Comparison of ENCODE assay signal across 27 cellular contexts in genomic region chr1:104120488-104120887, GRCh38.
DNase-seq lines count a peak whose midpoint lies in the region; ATAC-seq and TF ChIP-seq lines count a peak whose summit lies in the region.
"Had no signal": no experiment of that assay in that cellular context is flagged by ENCODE, and none has a peak within 500 bp of the region (broad histone marks: within the 10 kb centered on the region; RNA-seq: fewer than 3 reads in every experiment).

No MANE protein-coding gene starts in this region.

- TF ChIP-seq CTCF in C4-2B (conservative IDR thresholded peaks at IDR 0.05): peak; percentile 60
- no peak for TF ChIP-seq CTCF in HEK293 (tag by site-specific recombination; IDR thresholded peaks at IDR 0.05)
- TF ChIP-seq CTCF in nephron progenitor cell (IDR thresholded peaks at IDR 0.05): peak; percentile 26

- no peak overlapping the region for H3K27ac Mint-ChIP-seq in nephron progenitor cell
- no peak overlapping the region for H3K27ac Mint-ChIP-seq in stimulated activated naive CD8-positive, alpha-beta T cell treated with anti-CD3 and anti-CD28 coated beads, Interleukin-15, amount 100 ng/mL, for 72 hours
- H3K27ac Mint-ChIP-seq: activated T-helper 2 cell treated with anti-CD3 and anti-CD28 coated beads, Interferon-gamma antibody, Interleukin-2, Interleukin-4, amounts not matched to agents 10 μg/mL and 5 μg/mL and 100 μg/mL, durations not matched to agents 14 hours and 24 hours and 36 hours; B cell; dendritic cell treated with granulocyte-macrophage colony-stimulating factor and Interleukin-4, amounts not matched to agents 40 ng/mL and 50 ng/mL, for 4 days; mesothelial cell of epicardium; natural killer cell treated with Interleukin-12 subunit alpha and Interleukin-12 subunit beta and Interleukin-15 and Interleukin-18, amount 100 ng/mL, for 72 hours; progenitor cell of endocrine pancreas; T-helper 17 cell had no signal

- peak; percentile 26 for DNase-seq in RKO (ENCODE audit: low spot score)
- DNase-seq in nephron progenitor cell: no peak
- no peak for DNase-seq in hypothalamus (lab: John Stamatoyannopoulos, UW)
- no peak for DNase-seq in stimulated activated naive CD8-positive, alpha-beta T cell treated with anti-CD3 and anti-CD28 coated beads, Interleukin-15, amount 100 ng/mL, for 72 hours
- DNase-seq: activated CD4-positive, alpha-beta T cell treated with anti-CD3 and anti-CD28 coated beads, Interleukin-2, amount 50 U/mL, for 1 hour; activated CD8-positive, alpha-beta memory T cell treated with anti-CD3 and anti-CD28 coated beads, Interleukin-2, amount 50 U/mL, for 4 hours; GF-D8; heart left ventricle; left lung; NCI-H2029 treated with DMSO at 0.1 percent for 48 hours; NCI-H510A; SHP77 treated with DMSO at 0.1 percent for 48 hours; stimulated activated CD4-positive, alpha-beta T cell treated with anti-CD3 and anti-CD28 coated beads, Interleukin-2, amount 100 ng/mL, for 48 hours; stimulated activated naive CD4-positive, alpha-beta T cell treated with Interleukin-2 at 50 U/mL for 16 hours; T-helper 17 cell; tibial artery had no signal

- no peaks in the 10 kb centered on the region for H3K9me3 Mint-ChIP-seq in nephron progenitor cell
- peaks cover 0 to 4% of the 10 kb centered on the region in 2 donors for H3K9me3 Mint-ChIP-seq in stimulated activated naive CD8-positive, alpha-beta T cell treated with anti-CD3 and anti-CD28 coated beads, Interleukin-15, amount 100 ng/mL, for 72 hours
- H3K9me3 Mint-ChIP-seq: dendritic cell treated with granulocyte-macrophage colony-stimulating factor and Interleukin-4, amounts not matched to agents 40 ng/mL and 50 ng/mL, for 4 days; mesothelial cell of epicardium; natural killer cell treated with Interleukin-12 subunit alpha and Interleukin-12 subunit beta and Interleukin-15 and Interleukin-18, amount 100 ng/mL, for 72 hours had no signal

- H3K4me1 Mint-ChIP-seq in nephron progenitor cell: no peaks in the 10 kb centered on the region
- no peaks in the 10 kb centered on the region for H3K4me1 Mint-ChIP-seq in stimulated activated naive CD8-positive, alpha-beta T cell treated with anti-CD3 and anti-CD28 coated beads, Interleukin-15, amount 100 ng/mL, for 72 hours
- H3K4me1 Mint-ChIP-seq: B cell, T-helper 17 cell had no signal

- no peaks in the 10 kb centered on the region for H3K36me3 Mint-ChIP-seq in nephron progenitor cell (ENCODE audit: low read depth)
- H3K36me3 Mint-ChIP-seq: mesothelial cell of epicardium; natural killer cell treated with Interleukin-12 subunit alpha and Interleukin-12 subunit beta and Interleukin-15 and Interleukin-18, amount 100 ng/mL, for 72 hours had no signal

- H3K9me3 ChIP-seq in HEK293 (ENCODE audit: control insufficient read depth, insufficient read depth, low read depth, low read length): no peaks in the 10 kb centered on the region
- H3K9me3 ChIP-seq: heart left ventricle, left lung, tibial artery had no signal

- no peaks in the 10 kb centered on the region for H3K27me3 Mint-ChIP-seq in nephron progenitor cell (ENCODE audit: low read depth, poor library complexity)
- H3K27me3 Mint-ChIP-seq in stimulated activated naive CD8-positive, alpha-beta T cell treated with anti-CD3 and anti-CD28 coated beads, Interleukin-15, amount 100 ng/mL, for 72 hours: no peaks in the 10 kb centered on the region
- H3K27me3 Mint-ChIP-seq: B cell; dendritic cell treated with granulocyte-macrophage colony-stimulating factor and Interleukin-4, amounts not matched to agents 40 ng/mL and 50 ng/mL, for 4 days; natural killer cell treated with Interleukin-12 subunit alpha and Interleukin-12 subunit beta and Interleukin-15 and Interleukin-18, amount 100 ng/mL, for 72 hours; progenitor cell of endocrine pancreas; T-helper 17 cell had no signal

- CTCF ChIA-PET in HEK293 (lab: Yijun Ruan, JAX): no interaction called here

- H3K4me3 Mint-ChIP-seq in nephron progenitor cell: no peak overlapping the region
- H3K4me3 Mint-ChIP-seq in stimulated activated naive CD8-positive, alpha-beta T cell treated with anti-CD3 and anti-CD28 coated beads, Interleukin-15, amount 100 ng/mL, for 72 hours: no peak overlapping the region
- H3K4me3 Mint-ChIP-seq: B cell; dendritic cell treated with granulocyte-macrophage colony-stimulating factor and Interleukin-4, amounts not matched to agents 40 ng/mL and 50 ng/mL, for 4 days; mesothelial cell of epicardium; natural killer cell treated with Interleukin-12 subunit alpha and Interleukin-12 subunit beta and Interleukin-15 and Interleukin-18, amount 100 ng/mL, for 72 hours; T-helper 17 cell had no signal

- no peaks in the 10 kb centered on the region for H3K4me1 ChIP-seq in HEK293 (ENCODE audit: control insufficient read depth, insufficient read depth, low read length)
- H3K4me1 ChIP-seq: heart left ventricle, left lung, tibial artery had no signal

- H3K36me3 ChIP-seq in HEK293 (ENCODE audit: control insufficient read depth in 2 of 2, insufficient read depth in 1 of 2, low read length in 2 of 2): no peaks in the 10 kb centered on the region
- H3K36me3 ChIP-seq: heart left ventricle, left lung, tibial artery had no signal

- H3K27ac ChIP-seq in C4-2B (no peak overlapping the region), HEK293 (ENCODE audit: extremely low read depth, low read depth, low read length) (no peak overlapping the region)
- H3K27ac ChIP-seq: heart left ventricle, left lung, skin epidermis, tibial artery had no signal

- no peak overlapping the region for H3K4me3 ChIP-seq in HEK293 (ENCODE audit: low read depth, low read length)
- H3K4me3 ChIP-seq: heart left ventricle, K562, left lung, skin epidermis, tibial artery had no signal

- ATAC-seq in stimulated activated naive CD8-positive, alpha-beta T cell treated with anti-CD3 and anti-CD28 coated beads, Interleukin-15, amount 100 ng/mL, for 72 hours: no peak
- no peak for ATAC-seq in HG02759 (IDR thresholded peaks at IDR 0.05; ENCODE audit: unreplicated experiment)
- ATAC-seq: heart left ventricle; K562; left lung; natural killer cell treated with Interleukin-12 subunit alpha and Interleukin-12 subunit beta and Interleukin-15 and Interleukin-18, amount 100 ng/mL, for 72 hours; T-helper 17 cell had no signal

- POLR2A ChIA-PET in HEK293 (lab: Yijun Ruan, JAX): no interaction called here

TF ChIP-seq in HEK293, 187 proteins besides CTCF, POLR2A, EP300 and RAD21:
- TF ChIP-seq ZNF654 (tag by site-specific recombination; IDR thresholded peaks at IDR 0.05; ENCODE audit: low read depth) (peak; percentile 41), ZNF366 (tag by site-specific recombination; conservative IDR thresholded peaks at IDR 0.05) (no peak)
TF ChIP-seq in HEK293: peak in this region for 1.
